8 cellular contexts compared by ENCODE assay signal in the genomic region with DNA sequence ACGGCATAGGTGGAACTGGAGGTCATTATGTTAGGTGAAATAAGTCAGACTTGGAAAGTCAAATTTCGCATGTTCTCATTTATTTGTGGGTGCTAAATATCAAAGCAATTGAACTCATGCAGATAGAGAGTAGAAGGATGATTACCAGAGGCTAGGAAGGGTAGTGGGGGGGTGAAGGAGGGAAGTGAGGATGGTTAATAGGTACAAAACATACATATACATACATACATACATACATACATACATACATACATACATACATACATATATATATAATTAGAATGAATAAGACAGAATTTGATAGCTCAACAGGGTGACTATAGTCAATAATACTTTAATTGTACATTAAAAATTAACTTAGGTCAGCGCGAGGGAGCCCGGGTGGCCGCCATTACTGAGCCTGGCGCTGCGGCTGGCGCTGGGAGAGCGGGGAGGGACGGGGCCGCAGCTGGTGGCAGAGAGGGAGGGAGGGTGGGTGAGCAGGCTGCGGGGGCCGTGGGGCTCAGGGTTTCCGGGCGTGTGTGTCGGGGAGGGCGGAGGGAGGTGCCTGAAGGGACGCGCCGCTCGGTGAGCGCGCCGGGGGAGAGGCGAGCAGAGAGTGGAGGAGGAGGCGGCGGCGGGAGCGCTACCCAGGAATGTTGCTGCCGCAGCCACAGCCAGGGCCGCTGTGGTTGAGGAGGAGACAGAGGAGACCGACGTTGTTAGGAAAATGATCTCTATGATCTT.
DNase-seq lines count a peak whose midpoint lies in the region; ATAC-seq and TF ChIP-seq lines count a peak whose summit lies in the region.

No MANE protein-coding gene starts in this region.

- H3K9ac ChIP-seq in SK-N-MC (ENCODE audit: insufficient read length) (no peak overlapping the region), neural progenitor cell (no peak overlapping the region)

- H3K36me3 ChIP-seq in SK-N-MC (ENCODE audit: insufficient read depth, low read length), result no peaks in the 10 kb centered on the region
- no peaks in the 10 kb centered on the region for H3K36me3 ChIP-seq in neural progenitor cell

- CTCF ChIA-PET in AG04449 (lab: Yijun Ruan, JAX), result no interaction called here

- H3K27me3 ChIP-seq in foreskin keratinocyte (no peaks in the 10 kb centered on the region), neural progenitor cell (peaks cover 21% of the 10 kb centered on the region)

- H3K4me3 ChIP-seq in AG04449 (ENCODE audit: low read depth, low read length) (peak overlapping the region; percentile 51), SK-N-MC (peak overlapping the region; percentile 61), neural progenitor cell (peak overlapping the region; percentile 45)

- DNase-seq in AG04449 (ENCODE audit: low read depth, low spot score) (no peak), HuH-7 (ENCODE audit: low spot score) (peak; percentile 68), SK-N-MC (ENCODE audit: low read depth, low spot score) (no peak), foreskin keratinocyte (peak in 1 of 2 donors; percentile 33), neural progenitor cell (ENCODE audit: low spot score) (peak; percentile 82), OCI-M1 (lab: John Stamatoyannopoulos, UW) (no peak)
- DNase-seq in activated CD4-positive, alpha-beta T cell treated with anti-CD3 and anti-CD28 coated beads, Interleukin-2, amount 50 U/mL, for 4 hours, result no peak
- DNase-seq in activated T-helper 2 cell treated with anti-CD3 and anti-CD28 coated beads, Interferon-gamma antibody, Interleukin-2, Interleukin-4, amounts not matched to agents 10 μg/mL and 5 μg/mL and 100 μg/mL, durations not matched to agents 14 hours and 24 hours and 36 hours (ENCODE audit: low spot score), result no peak

- no peaks in the 10 kb centered on the region for H3K79me2 ChIP-seq in neural progenitor cell (ENCODE audit: low read depth)

- peak overlapping the region; percentile 77 for H3K27ac Mint-ChIP-seq in neural progenitor cell
- no peak overlapping the region for H3K27ac Mint-ChIP-seq in activated T-helper 2 cell treated with anti-CD3 and anti-CD28 coated beads, Interferon-gamma antibody, Interleukin-2, Interleukin-4, amounts not matched to agents 10 μg/mL and 5 μg/mL and 100 μg/mL, durations not matched to agents 14 hours and 24 hours and 36 hours

- intact Hi-C loops in activated T-helper 2 cell treated with anti-CD3 and anti-CD28 coated beads, Interferon-gamma antibody, Interleukin-2, Interleukin-4, amounts not matched to agents 10 μg/mL and 5 μg/mL and 100 μg/mL, durations not matched to agents 14 hours and 24 hours and 36 hours (cut with micrococcal nuclease), result no loop called here

- H3K4me1 ChIP-seq in foreskin keratinocyte, result no peaks in the 10 kb centered on the region
- H3K4me1 ChIP-seq in neural progenitor cell, result peaks cover 4% of the 10 kb centered on the region

- no peaks in the 10 kb centered on the region for H3K36me3 Mint-ChIP-seq in neural progenitor cell
- H3K36me3 Mint-ChIP-seq in activated T-helper 2 cell treated with anti-CD3 and anti-CD28 coated beads, Interferon-gamma antibody, Interleukin-2, Interleukin-4, amounts not matched to agents 10 μg/mL and 5 μg/mL and 100 μg/mL, durations not matched to agents 14 hours and 24 hours and 36 hours (ENCODE audit: low read depth), result no peaks in the 10 kb centered on the region

- H3K27ac ChIP-seq in SK-N-MC, result no peak overlapping the region
- H3K27ac ChIP-seq in foreskin keratinocyte, result peak overlapping the region; percentile 7
- H3K27ac ChIP-seq in neural progenitor cell, result no peak overlapping the region

- no peaks in the 10 kb centered on the region for H3K9me3 ChIP-seq in SK-N-MC (ENCODE audit: low read depth, low read length)
- no peaks in the 10 kb centered on the region for H3K9me3 ChIP-seq in neural progenitor cell (ENCODE audit: low read depth)

- ATAC-seq in foreskin keratinocyte, result peak; percentile 98

- peaks cover 6% of the 10 kb centered on the region for H3F3A ChIP-seq in neural progenitor cell (ENCODE audit: low read depth)

- peak overlapping the region; percentile 86 for H3K4me3 Mint-ChIP-seq in neural progenitor cell
- H3K4me3 Mint-ChIP-seq in activated T-helper 2 cell treated with anti-CD3 and anti-CD28 coated beads, Interferon-gamma antibody, Interleukin-2, Interleukin-4, amounts not matched to agents 10 μg/mL and 5 μg/mL and 100 μg/mL, durations not matched to agents 14 hours and 24 hours and 36 hours (ENCODE audit: low read depth), result no peak overlapping the region

- no peaks in the 10 kb centered on the region for H3K27me3 Mint-ChIP-seq in neural progenitor cell (ENCODE audit: insufficient read depth, low read depth)
- H3K27me3 Mint-ChIP-seq in activated T-helper 2 cell treated with anti-CD3 and anti-CD28 coated beads, Interferon-gamma antibody, Interleukin-2, Interleukin-4, amounts not matched to agents 10 μg/mL and 5 μg/mL and 100 μg/mL, durations not matched to agents 14 hours and 24 hours and 36 hours (ENCODE audit: low read depth), result peaks cover 34% of the 10 kb centered on the region

- H3K4me2 ChIP-seq in neural progenitor cell, result peak overlapping the region; percentile 82

- POLR2A ChIA-PET in AG04449 (lab: Yijun Ruan, JAX), result no interaction called here

- H2AFZ ChIP-seq in neural progenitor cell (replicated peaks), result peak overlapping the region; percentile 96

- no peak for TF ChIP-seq CTCF in AG04449 (IDR thresholded peaks at IDR 0.05; ENCODE audit: insufficient read depth, low read length, missing control alignments)
- no peak for TF ChIP-seq CTCF in foreskin keratinocyte (conservative IDR thresholded peaks at IDR 0.05)
- no peak for TF ChIP-seq CTCF in neural progenitor cell (IDR thresholded peaks at IDR 0.05)

- H3K4me1 Mint-ChIP-seq in neural progenitor cell, result peaks cover 6% of the 10 kb centered on the region
- no peaks in the 10 kb centered on the region for H3K4me1 Mint-ChIP-seq in activated T-helper 2 cell treated with anti-CD3 and anti-CD28 coated beads, Interferon-gamma antibody, Interleukin-2, Interleukin-4, amounts not matched to agents 10 μg/mL and 5 μg/mL and 100 μg/mL, durations not matched to agents 14 hours and 24 hours and 36 hours (ENCODE audit: low read depth)

- H4K20me1 ChIP-seq in neural progenitor cell (ENCODE audit: low read depth), result no peaks in the 10 kb centered on the region

- H3K9me3 Mint-ChIP-seq in neural progenitor cell, result peaks cover 18% of the 10 kb centered on the region
- peaks cover 6% of the 10 kb centered on the region for H3K9me3 Mint-ChIP-seq in activated T-helper 2 cell treated with anti-CD3 and anti-CD28 coated beads, Interferon-gamma antibody, Interleukin-2, Interleukin-4, amounts not matched to agents 10 μg/mL and 5 μg/mL and 100 μg/mL, durations not matched to agents 14 hours and 24 hours and 36 hours

Comparison
In these comparisons a context has a peak if more than half of its experiments do, and no peak if none do; other contexts are left out.
1. DNase-seq: peak in HuH-7 (single experiment) and neural progenitor cell (single experiment); none in AG04449 (single experiment), SK-N-MC (single experiment), OCI-M1 (single experiment), activated CD4-positive, alpha-beta T cell treated with anti-CD3 and anti-CD28 coated beads, Interleukin-2, amount 50 U/mL, for 4 hours (0 of 2) and activated T-helper 2 cell treated with anti-CD3 and anti-CD28 coated beads, Interferon-gamma antibody, Interleukin-2, Interleukin-4, amounts not matched to agents 10 μg/mL and 5 μg/mL and 100 μg/mL, durations not matched to agents 14 hours and 24 hours and 36 hours (single experiment).
2. Peak in every context shown above with its lines, with median percentiles within 50 percentile points of each other: H3K4me3 ChIP-seq.